Comparison of ENCODE assay signal across 14 cellular contexts in genomic region chr15:22918056-22918455, GRCh38.
DNase-seq lines count a peak whose midpoint lies in the region; ATAC-seq lines count a peak whose summit lies in the region.
"Had no signal": no experiment of that assay in that cellular context is flagged by ENCODE, and none has a peak within 500 bp of the region (broad histone marks: within the 10 kb centered on the region; RNA-seq: fewer than 3 reads in every experiment).

No MANE protein-coding gene starts in this region.

- DNase-seq in HCEC 1CT (peak; percentile 77), RPMI7951 (ENCODE audit: low read depth) (peak; percentile 84), fibroblast of gingiva (ENCODE audit: low read depth) (peak; percentile 24), renal cortical epithelial cell (ENCODE audit: low read depth) (peak; percentile 18), mucosa of gallbladder (ENCODE audit: low spot score) (no peak)
- DNase-seq in stimulated activated CD4-positive, alpha-beta T cell treated with anti-CD3 and anti-CD28 coated beads, Interleukin-4, amount 100 ng/mL, for 4 hours: no peak
- DNase-seq: activated CD4-positive, alpha-beta T cell treated with anti-CD3 and anti-CD28 coated beads for 1 hour; activated CD8-positive, alpha-beta memory T cell treated with anti-CD3 and anti-CD28 coated beads, Interleukin-2, amount 50 U/mL, for 48 hours; amniotic stem cell; H7; heart left ventricle; MM.1S; stimulated activated CD4-positive, alpha-beta T cell treated with anti-CD3 and anti-CD28 coated beads, Interleukin-12 subunit alpha, Interleukin-12 subunit beta, amount 100 ng/mL, for 4 hours had no signal

- no peak for ATAC-seq in HG02852 (IDR thresholded peaks at IDR 0.05; ENCODE audit: unreplicated experiment)
- ATAC-seq: heart left ventricle had no signal

Comparison
In these comparisons a context has a peak if more than half of its experiments do, and no peak if none do; other contexts are left out.
1. DNase-seq: peak in HCEC 1CT (single experiment), RPMI7951 (single experiment), fibroblast of gingiva (single experiment) and renal cortical epithelial cell (single experiment); none in stimulated activated CD4-positive, alpha-beta T cell treated with anti-CD3 and anti-CD28 coated beads, Interleukin-4, amount 100 ng/mL, for 4 hours (0 of 2) and mucosa of gallbladder (single experiment).